23 cellular contexts compared by ENCODE assay signal in the genomic region with DNA sequence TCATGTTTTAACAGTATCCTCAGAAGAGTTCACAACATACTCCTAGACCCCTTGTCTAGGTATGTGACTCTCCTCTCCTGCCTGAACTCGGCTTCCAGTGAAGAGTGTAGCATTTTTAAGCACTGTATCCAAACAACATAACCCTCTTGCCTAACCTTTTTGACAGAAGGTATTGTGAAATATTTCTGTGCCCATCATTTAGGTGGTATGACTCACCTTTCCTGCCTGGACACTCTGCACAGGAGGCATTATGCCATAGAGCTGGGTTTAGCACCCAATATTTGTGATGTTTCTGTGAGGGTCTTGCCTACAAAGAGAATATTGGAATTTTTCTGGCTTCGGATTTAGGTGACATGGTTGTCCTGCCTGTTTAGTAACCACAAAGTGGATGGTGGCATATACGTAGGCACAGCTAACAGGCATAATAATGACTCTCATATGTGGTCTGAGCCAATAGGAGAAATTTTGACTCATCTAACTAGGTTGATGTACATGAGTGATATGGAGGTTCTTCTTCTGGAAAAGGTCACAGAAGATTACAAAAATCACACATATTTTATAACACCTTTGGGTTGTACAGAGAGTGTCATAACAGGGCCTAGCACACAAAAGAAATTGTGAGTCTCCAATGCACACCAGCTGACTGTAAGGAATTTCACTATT.
"Had no signal": no experiment of that assay in that cellular context is flagged by ENCODE, and none has a peak within 500 bp of the region (broad histone marks: within the 10 kb centered on the region; RNA-seq: fewer than 3 reads in every experiment).

No MANE protein-coding gene starts in this region.

- H3K27me3 Mint-ChIP-seq: memory B cell, T-helper 17 cell had no signal

- H3K4me3 ChIP-seq: breast epithelium, coronary artery, heart right ventricle, pancreas, psoas muscle, stomach, suprapubic skin, tibial nerve had no signal

- H3K4me1 ChIP-seq: breast epithelium, heart right ventricle, pancreas, psoas muscle, stomach, suprapubic skin, tibial nerve had no signal

- H3K27ac Mint-ChIP-seq: memory B cell, nephron, T-helper 17 cell had no signal

- H3K36me3 ChIP-seq: breast epithelium, heart right ventricle, neutrophil, pancreas, stomach, suprapubic skin, tibial nerve had no signal

- ATAC-seq: heart right ventricle, pancreas, psoas muscle, right cardiac atrium, T-helper 17 cell had no signal

- H3K4me3 Mint-ChIP-seq: memory B cell, nephron, T-helper 17 cell had no signal

- H3K27me3 ChIP-seq: breast epithelium, heart right ventricle, neutrophil, pancreas, stomach, suprapubic skin, tibial nerve had no signal

- H3K9me3 Mint-ChIP-seq: memory B cell, nephron had no signal

- H3K9me3 ChIP-seq: breast epithelium, heart right ventricle, neutrophil, pancreas, psoas muscle, stomach, suprapubic skin, tibial nerve had no signal

- H3K27ac ChIP-seq: breast epithelium, coronary artery, heart right ventricle, neutrophil, pancreas, psoas muscle, stomach, suprapubic skin, tibial nerve had no signal

- H3K4me1 Mint-ChIP-seq: memory B cell, nephron, T-helper 17 cell had no signal

- DNase-seq: activated CD4-positive, alpha-beta T cell treated with anti-CD3 and anti-CD28 coated beads, Interleukin-2, amount 50 U/mL, for 1 hour; activated CD4-positive, CD25-positive, alpha-beta regulatory T cell; activated effector memory CD4-positive, alpha-beta T cell treated with Interleukin-2 at 50 U/mL for 16 hours; activated naive CD4-positive, alpha-beta T cell treated with anti-CD3 and anti-CD28 coated beads, Interleukin-2, amount 50 U/mL, for 16 hours; activated T-cell treated with anti-CD3 and anti-CD28 coated beads, Interleukin-2, amount 50 U/mL, for 48 hours; amniotic stem cell; cerebellar nuclear complex; heart right ventricle; islet precursor cell; left cardiac atrium; pancreas; psoas muscle; right cardiac atrium; stimulated activated CD4-positive, alpha-beta T cell treated with anti-CD3 and anti-CD28 coated beads, Interleukin-4, amount 100 ng/mL, for 24 hours; stomach; T-helper 17 cell had no signal

- H3K36me3 Mint-ChIP-seq: memory B cell had no signal
